9 cellular contexts compared by ENCODE assay signal in genomic region chr10:35372329-35372728, GRCh38. TPM values are rescaled to one million over a fixed set of nuclear protein-coding genes. Genes with fewer than 3 reads are reported as not detected.
DNase-seq lines count a peak whose midpoint lies in the region; ATAC-seq and TF ChIP-seq lines count a peak whose summit lies in the region.
"Had no signal": no experiment of that assay in that cellular context is flagged by ENCODE, and none has a peak within 500 bp of the region (broad histone marks: within the 10 kb centered on the region; RNA-seq: fewer than 3 reads in every experiment).

No MANE protein-coding gene starts in this region.

- H3K27me3 ChIP-seq in SK-N-SH (ENCODE audit: insufficient read depth) (no peaks in the 10 kb centered on the region), mammary epithelial cell (ENCODE audit: insufficient read depth, low read length) (no peaks in the 10 kb centered on the region), upper lobe of left lung (no peaks in the 10 kb centered on the region)

- POLR2A ChIA-PET in SK-N-SH (lab: Yijun Ruan, JAX), result no interaction called here

- DNase-seq in SK-N-SH, result no peak
- peak; percentile 28 for DNase-seq in mammary epithelial cell
- no peak for DNase-seq in left lobe of liver (ENCODE audit: low spot score)
- peak in 1 of 2 donors; percentile 76 for DNase-seq in upper lobe of left lung
- DNase-seq in midbrain (lab: John Stamatoyannopoulos, UW), result no peak
- DNase-seq in activated gamma-delta T cell (lab: John Stamatoyannopoulos, UW), result no peak
- no peak for DNase-seq in activated gamma-delta T cell treated with Interleukin-2 at 50 U/mL for 16 hours
- DNase-seq: activated T-cell treated with anti-CD3 and anti-CD28 coated beads, Interleukin-2, amount 50 U/mL, for 4 hours had no signal

- TF ChIP-seq EP300 in SK-N-SH (IDR thresholded peaks at IDR 0.05; ENCODE audit: borderline replicate concordance in 1 of 2, low read depth in 1 of 2, low read length in 1 of 2) (no peak), upper lobe of left lung (IDR thresholded peaks at IDR 0.05) (peak in 2 of 4 donors; percentile 75 to 77)

- intact Hi-C loops in mammary epithelial cell (cut with micrococcal nuclease), result no loop called here

- no peak for TF ChIP-seq CTCF in SK-N-SH (IDR thresholded peaks at IDR 0.05)
- TF ChIP-seq CTCF in mammary epithelial cell (conservative IDR thresholded peaks at IDR 0.05 in 1 of 2, IDR thresholded peaks at IDR 0.05 in 1 of 2; ENCODE audit: extremely low read depth in 1 of 2, insufficient read depth in 1 of 2, low read depth in 1 of 2, low read length in 2 of 2), result no peak
- TF ChIP-seq CTCF in upper lobe of left lung (IDR thresholded peaks at IDR 0.05), result no peak

- no peak for TF ChIP-seq RAD21 in SK-N-SH (IDR thresholded peaks at IDR 0.05; ENCODE audit: low read length)

- H3K4me3 ChIP-seq in SK-N-SH (ENCODE audit: low read depth in 2 of 2, low read length in 1 of 2) (no peak overlapping the region), mammary epithelial cell (replicated peaks in 1 of 3; ENCODE audit: insufficient read depth in 1 of 3, low read depth in 2 of 3, low read length in 3 of 3) (no peak overlapping the region), upper lobe of left lung (no peak overlapping the region)

- TF ChIP-seq POLR2A in upper lobe of left lung (IDR thresholded peaks at IDR 0.05), result peak in 1 of 4 donors; percentile 39

- dilution Hi-C loops in mammary epithelial cell (cut with HindIII; ENCODE audit: low sequenced_read_pairs), result no loop called here

- CTCF ChIA-PET in SK-N-SH (lab: Yijun Ruan, JAX), result interaction anchor here (1.5 kb wide), 1 partner anchor 377 kb away, joined by 3 read pairs; no protein-coding TSS in a partner anchor
- CTCF ChIA-PET in mammary epithelial cell (lab: Charles Lee; ENCODE audit: low non-redundant PET), result no interaction called here

- no peaks in the 10 kb centered on the region for H3F3A ChIP-seq in SK-N-SH (replicated peaks; ENCODE audit: insufficient read depth)

- no peaks in the 10 kb centered on the region for H3K9me3 ChIP-seq in SK-N-SH
- no peaks in the 10 kb centered on the region for H3K9me3 ChIP-seq in mammary epithelial cell (replicated peaks; ENCODE audit: insufficient read depth, low read length)
- H3K9me3 ChIP-seq in upper lobe of left lung, result no peaks in the 10 kb centered on the region

- peak; percentile 41; the same call in 2 of the 3 replicates for ATAC-seq in SK-N-SH treated with all-trans-retinoic acid at 6 μM for 48 hours
- peak; percentile 47 for ATAC-seq in left lobe of liver
- peak; percentile 89 to 91 for ATAC-seq in upper lobe of left lung (ENCODE audit: low FRiP score in 2 of 2)
- ATAC-seq: activated T-cell treated with anti-CD3 and anti-CD28 coated beads, Interleukin-2, amount 50 U/mL, for 4 hours had no signal

- H3K36me3 ChIP-seq in SK-N-SH (replicated peaks in 1 of 2; ENCODE audit: control insufficient read depth in 1 of 2, insufficient read depth in 2 of 2, low read length in 1 of 2) (no peaks in the 10 kb centered on the region), mammary epithelial cell (ENCODE audit: insufficient read depth, low read length) (no peaks in the 10 kb centered on the region), upper lobe of left lung (no peaks in the 10 kb centered on the region)

- H3K79me2 ChIP-seq in SK-N-SH (ENCODE audit: insufficient read depth) (peaks cover 100% of the 10 kb centered on the region), mammary epithelial cell (ENCODE audit: insufficient read depth, low read length) (peaks cover 99% of the 10 kb centered on the region)

- H3K27ac ChIP-seq in SK-N-SH (ENCODE audit: low read depth in 2 of 2, low read length in 1 of 2), result no peak overlapping the region
- no peak overlapping the region for H3K27ac ChIP-seq in mammary epithelial cell (ENCODE audit: insufficient read depth, low read depth, low read length)
- H3K27ac ChIP-seq in upper lobe of left lung, result peak overlapping the region; percentile 66 to 88 (median 78)

- no peak overlapping the region for H2AFZ ChIP-seq in SK-N-SH (ENCODE audit: low read depth)
- no peak overlapping the region for H2AFZ ChIP-seq in mammary epithelial cell (ENCODE audit: low read depth, low read length)

- H4K20me1 ChIP-seq in SK-N-SH (ENCODE audit: insufficient read depth), result peaks cover 81% of the 10 kb centered on the region
- H4K20me1 ChIP-seq in mammary epithelial cell (ENCODE audit: insufficient read depth, low read length), result no peaks in the 10 kb centered on the region

- in situ Hi-C loops in mammary epithelial cell (cut with MboI; ENCODE audit: low sequenced_read_pairs in 2 of 2), result no loop called here

- H3K9ac ChIP-seq in SK-N-SH (no peak overlapping the region), mammary epithelial cell (ENCODE audit: insufficient read depth, low read length) (no peak overlapping the region)

- WGBS in SK-N-SH (ENCODE audit: low lambda C conversion rate), result 91% methylated on average over 5 of the region's 5 CpGs
- 93% methylated on average over 3 of the region's 5 CpGs for WGBS in mammary epithelial cell (ENCODE audit: low coverage, missing lambda C conversion rate)
- WGBS in upper lobe of left lung, 2 donors, result 18 to 19% methylated on average over 5 of the region's 5 CpGs

- H3K9me2 ChIP-seq in SK-N-SH, result no peaks in the 10 kb centered on the region

- no peak overlapping the region for H3K4me2 ChIP-seq in SK-N-SH
- no peak overlapping the region for H3K4me2 ChIP-seq in mammary epithelial cell (ENCODE audit: insufficient read depth, low read depth, low read length)

- H3K4me1 ChIP-seq in SK-N-SH (ENCODE audit: control insufficient read depth in 1 of 2, insufficient read depth in 2 of 2, low read depth in 1 of 2, low read length in 1 of 2) (peaks cover 6 to 12% of the 10 kb centered on the region in 2 experiments; a peak in 3 of 4 replicates), mammary epithelial cell (ENCODE audit: insufficient read depth, low read length) (peaks cover 8% of the 10 kb centered on the region), upper lobe of left lung (peaks cover 38 to 85% (median 64%) of the 10 kb centered on the region in 4 donors)

- BruUV-seq in mammary epithelial cell (replicated peaks; lab: Mats Ljungman, UMichigan), result no TSS peak

TF ChIP-seq in SK-N-SH treated with all-trans-retinoic acid at 6 μM for 48 hours, 23 proteins besides CTCF, POLR2A, EP300 and RAD21 (continues in another document):
- TF ChIP-seq RARB (CRISPR knock-in tag; IDR thresholded peaks at IDR 0.05) (no peak), ZNF8 (CRISPR knock-in tag; IDR thresholded peaks at IDR 0.05) (no peak), ZFP3 (CRISPR knock-in tag; IDR thresholded peaks at IDR 0.05) (no peak), GLIS3 (CRISPR knock-in tag; IDR thresholded peaks at IDR 0.05) (no peak), BACH2 (CRISPR knock-in tag; IDR thresholded peaks at IDR 0.05; ENCODE audit: borderline replicate concordance) (no peak), ZC3H10 (CRISPR knock-in tag; IDR thresholded peaks at IDR 0.05) (no peak), ZNF70 (CRISPR knock-in tag; IDR thresholded peaks at IDR 0.05) (no peak), PPARA (CRISPR knock-in tag; IDR thresholded peaks at IDR 0.05; ENCODE audit: borderline replicate concordance) (no peak), POU6F1 (CRISPR knock-in tag; IDR thresholded peaks at IDR 0.05; ENCODE audit: borderline replicate concordance, low read depth) (no peak), TCF4 (CRISPR knock-in tag; IDR thresholded peaks at IDR 0.05; ENCODE audit: borderline replicate concordance) (no peak)

TF ChIP-seq in SK-N-SH, 30 proteins besides CTCF, POLR2A, EP300 and RAD21 (continues in another document):
- no peak for TF ChIP-seq POLR2AphosphoS5 (IDR thresholded peaks at IDR 0.05; ENCODE audit: low read depth, low read length)
- no peak for TF ChIP-seq YY1 (IDR thresholded peaks at IDR 0.05; ENCODE audit: low read depth)
- no peak for TF ChIP-seq ZBTB33 (IDR thresholded peaks at IDR 0.05; ENCODE audit: borderline replicate concordance, low read depth)
- TF ChIP-seq MEF2A (IDR thresholded peaks at IDR 0.05; ENCODE audit: borderline replicate concordance, low read depth), result no peak
- no peak for TF ChIP-seq USF1 (IDR thresholded peaks at IDR 0.05; ENCODE audit: borderline replicate concordance, low read depth)
- no peak for TF ChIP-seq PBX3 (IDR thresholded peaks at IDR 0.05)
- TF ChIP-seq ELF1 (IDR thresholded peaks at IDR 0.05), result no peak

RNA-seq across cellular contexts. Expression of gene CCNY, which starts 36.0 kb away (rescaled TPM):
- polyA plus RNA-seq in SK-N-SH (2012; rRNA removed) (29.4 and 35.7 TPM in 2 replicates), mammary epithelial cell (55.5 TPM)
- 32.3 and 49.0 TPM in 2 replicates for polyA plus RNA-seq in SK-N-SH (2012; cell fraction: cytosol; rRNA removed)
- 10.9 and 26.2 TPM in 2 replicates for polyA plus RNA-seq in SK-N-SH (2012; cell fraction: nucleus; rRNA removed)
- total RNA-seq in mammary epithelial cell (10 to 100 TPM; 32.0 to 62.3 TPM), left lobe of liver (48.4 TPM), upper lobe of left lung (10 to 100 TPM; 22.0 to 80.8 (median 52.5) TPM)
- polyA minus RNA-seq in mammary epithelial cell, result 68.1 TPM

Comparison
In these comparisons a context has a peak if more than half of its experiments do, and no peak if none do; other contexts are left out.
1. H3K27ac ChIP-seq: peak in upper lobe of left lung (4 of 4); none in SK-N-SH (0 of 2) and mammary epithelial cell (single experiment).
2. Peak in every context shown above with its lines, with median percentiles within 50 percentile points of each other: ATAC-seq.